8 cellular contexts compared by ENCODE assay signal in genomic region chr7:37284805-37285211, GRCh38.
DNase-seq lines count a peak whose midpoint lies in the region; ATAC-seq and TF ChIP-seq lines count a peak whose summit lies in the region.

No MANE protein-coding gene starts in this region.

- no peaks in the 10 kb centered on the region for H3K36me3 ChIP-seq in H7 (replicated peaks; ENCODE audit: control insufficient read depth, insufficient read depth, low read length)

- H3K4me3 Mint-ChIP-seq in immature natural killer cell: no peak overlapping the region

- H3K4me3 ChIP-seq in H7 (ENCODE audit: insufficient read depth, low read depth, low read length) (no peak overlapping the region), astrocyte of the cerebellum (ENCODE audit: low read depth, low read length) (no peak overlapping the region)

- no peaks in the 10 kb centered on the region for H3K27me3 Mint-ChIP-seq in immature natural killer cell (ENCODE audit: low read depth in 3 of 3)

- ATAC-seq in GM19351 (IDR thresholded peaks at IDR 0.05; ENCODE audit: unreplicated experiment): no peak
- no peak for ATAC-seq in HG02852 (IDR thresholded peaks at IDR 0.05; ENCODE audit: unreplicated experiment)

- no peaks in the 10 kb centered on the region for H3K9me3 Mint-ChIP-seq in immature natural killer cell

- no peak overlapping the region for H3K27ac Mint-ChIP-seq in immature natural killer cell

- H3K36me3 Mint-ChIP-seq in immature natural killer cell: no peaks in the 10 kb centered on the region

- in situ Hi-C loops in astrocyte of the cerebellum (cut with HindIII; ENCODE audit: low sequenced_read_pairs): no loop called here

- H3K4me1 Mint-ChIP-seq in immature natural killer cell: peaks cover 41 to 63% of the 10 kb centered on the region in 2 donors

- peak; percentile 43 for TF ChIP-seq CTCF in astrocyte of the cerebellum (IDR thresholded peaks at IDR 0.05; ENCODE audit: low read depth, low read length, missing control alignments)

- H3K27me3 ChIP-seq in H7 (ENCODE audit: control insufficient read depth, insufficient read depth, low read length): no peaks in the 10 kb centered on the region

- DNase-seq in CD1c-positive myeloid dendritic cell (ENCODE audit: extremely low spot score) (peak; percentile 89), H7 (peak; percentile 69), RKO (ENCODE audit: low spot score) (peak; percentile 23), astrocyte of the cerebellum (ENCODE audit: low read depth) (no peak), immature natural killer cell (peak; percentile 17 to 33 (median 21))
- DNase-seq in stimulated activated CD4-positive, alpha-beta T cell treated with anti-CD3 and anti-CD28 coated beads, Interleukin-15, amount 100 ng/mL, for 24 hours: peak; percentile 48
